Comparison of ENCODE assay signal across 8 cellular contexts in the genomic region with DNA sequence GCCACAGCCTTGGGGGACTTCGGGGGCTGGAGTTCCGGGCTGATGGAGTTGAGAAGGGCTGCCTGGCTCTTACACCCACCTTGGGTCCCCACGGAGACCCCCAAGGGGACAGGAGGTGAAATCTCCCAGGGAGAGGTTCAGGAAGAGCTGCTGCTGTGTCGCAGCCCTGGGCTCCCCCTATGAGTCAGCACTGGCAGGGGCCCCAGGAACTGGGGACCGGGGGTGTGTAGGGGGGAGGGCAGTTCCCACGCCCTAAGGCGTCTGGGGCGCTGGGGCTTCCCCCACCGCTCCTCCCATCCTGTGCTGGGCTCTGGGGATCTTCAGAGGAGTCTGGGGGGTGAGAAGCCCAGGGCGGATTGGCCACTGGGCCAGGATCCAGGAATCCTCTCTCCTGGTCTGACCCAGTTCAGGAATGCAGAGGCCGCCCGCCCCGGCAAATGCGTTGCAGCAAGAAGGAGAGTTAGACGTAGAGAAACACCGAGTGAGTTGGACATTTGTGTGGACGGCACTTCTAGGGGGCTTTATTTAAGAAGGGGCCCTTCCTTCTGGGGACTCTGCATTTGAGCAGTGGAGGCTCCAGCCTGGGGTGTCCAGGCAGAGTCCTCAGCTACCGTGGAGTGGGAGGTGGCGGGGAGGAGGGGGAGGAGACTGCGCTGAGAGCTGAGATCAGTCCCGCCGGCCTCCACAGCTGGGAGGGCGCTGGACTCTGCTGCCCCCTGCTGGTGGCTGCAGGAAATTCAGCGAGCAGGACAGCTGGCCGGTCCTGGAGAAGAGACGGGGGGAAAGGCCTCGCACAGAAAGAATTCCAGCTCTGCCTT. TPM values are rescaled to one million over a fixed set of nuclear protein-coding genes. Genes with fewer than 3 reads are reported as not detected.
DNase-seq lines count a peak whose midpoint lies in the region; ATAC-seq and TF ChIP-seq lines count a peak whose summit lies in the region.

No MANE protein-coding gene starts in this region.

- peak; percentile 50 for ATAC-seq in GM18873 (IDR thresholded peaks at IDR 0.05; ENCODE audit: low FRiP score, unreplicated experiment)
- ATAC-seq in HG03159 (IDR thresholded peaks at IDR 0.05; ENCODE audit: unreplicated experiment): peak; percentile 63
- peak; percentile 95 to 97 (median 96) for ATAC-seq in right lobe of liver

- H3K36me3 Mint-ChIP-seq in activated CD4-positive, alpha-beta T cell treated with anti-CD3 and anti-CD28 coated beads, Interleukin-2, amount 10 ng/mL, durations not matched to agents 7 days and 5 days (ENCODE audit: low read depth): no peaks in the 10 kb centered on the region

- H3K4me1 ChIP-seq in right lobe of liver: peaks cover 0 to 6% (median 2%) of the 10 kb centered on the region in 4 donors

- peaks cover 44% of the 10 kb centered on the region for H3K4me1 Mint-ChIP-seq in activated CD4-positive, alpha-beta T cell treated with anti-CD3 and anti-CD28 coated beads, Interleukin-2, amount 10 ng/mL, durations not matched to agents 7 days and 5 days

- 1% methylated on average over 16 of the region's 27 CpGs for WGBS in right lobe of liver (ENCODE audit: insufficient coverage, low coverage, low lambda C conversion rate, missing lambda C conversion rate)

- no peaks in the 10 kb centered on the region for H3K9me3 ChIP-seq in right lobe of liver

- peaks cover 27% of the 10 kb centered on the region for H3K27me3 Mint-ChIP-seq in activated CD4-positive, alpha-beta T cell treated with anti-CD3 and anti-CD28 coated beads, Interleukin-2, amount 10 ng/mL, durations not matched to agents 7 days and 5 days

- peak overlapping the region; percentile 67 to 84 (median 67) for H3K27ac ChIP-seq in right lobe of liver

- H3K27ac Mint-ChIP-seq in activated CD4-positive, alpha-beta T cell treated with anti-CD3 and anti-CD28 coated beads, Interleukin-2, amount 10 ng/mL, durations not matched to agents 7 days and 5 days: peak overlapping the region; percentile 85

- H3K27me3 ChIP-seq in right lobe of liver: no peaks in the 10 kb centered on the region

- POLR2A ChIA-PET in activated CD4-positive, alpha-beta T cell treated with anti-CD3 and anti-CD28 coated beads, Interleukin-2, amount 10 ng/mL, durations not matched to agents 7 days and 5 days (lab: Charles Lee): interaction anchor here (0.6 to 1.7 kb wide), 6 partner anchors 15 to 1124 kb away, joined by 3 to 7 read pairs (median 3); partner anchors contain the start of genes C19orf53 and GET3

- H3K4me3 Mint-ChIP-seq in activated CD4-positive, alpha-beta T cell treated with anti-CD3 and anti-CD28 coated beads, Interleukin-2, amount 10 ng/mL, durations not matched to agents 7 days and 5 days: peak overlapping the region; percentile 80

- H3K9me3 Mint-ChIP-seq in activated CD4-positive, alpha-beta T cell treated with anti-CD3 and anti-CD28 coated beads, Interleukin-2, amount 10 ng/mL, durations not matched to agents 7 days and 5 days: no peaks in the 10 kb centered on the region

- H3K4me3 ChIP-seq in right lobe of liver: peak overlapping the region; percentile 32 to 45 (median 42)

- CTCF ChIA-PET in activated CD4-positive, alpha-beta T cell treated with anti-CD3 and anti-CD28 coated beads, Interleukin-2, amount 10 ng/mL, durations not matched to agents 7 days and 5 days (lab: Charles Lee): interaction anchor here (0.6 to 5.5 kb wide), 53 partner anchors 11 to 703 kb away, joined by 3 to 112 read pairs (median 4); partner anchors contain the start of genes ASF1B, C19orf53, MISP3 and MRI1

- TF ChIP-seq POLR2A in right lobe of liver (IDR thresholded peaks at IDR 0.05): peak; percentile 35

- intact Hi-C loops in right lobe of liver (cut with DNase I): loop anchor here (5.0 to 10.0 kb wide), 3 partner anchors 75 to 587 kb away; no protein-coding TSS in a partner anchor

- peak; percentile 93 for DNase-seq in AG08396 (ENCODE audit: low spot score)
- peak; percentile 77 for DNase-seq in NCI-H460 (ENCODE audit: extremely low read depth, low read depth)
- DNase-seq in activated CD4-positive, alpha-beta T cell treated with anti-CD3 and anti-CD28 coated beads, Interleukin-2, amount 10 ng/mL, durations not matched to agents 7 days and 5 days: peak; percentile 88
- DNase-seq in dermis blood vessel endothelial cell: peak; percentile 95
- peak; percentile 91 to 93 (median 92) for DNase-seq in right lobe of liver
- DNase-seq in stimulated activated CD4-positive, alpha-beta T cell treated with anti-CD3 and anti-CD28 coated beads, Interleukin-4, amount 100 ng/mL, for 24 hours: peak; percentile 91

- TF ChIP-seq CTCF in right lobe of liver (IDR thresholded peaks at IDR 0.05): peak; percentile 97 to 99 (median 98)

- no peaks in the 10 kb centered on the region for H3K36me3 ChIP-seq in right lobe of liver

RNA-seq across cellular contexts. Expression of gene NANOS3, which starts 15.0 kb away (rescaled TPM):
- total RNA-seq in NCI-H460 (2014; rRNA removed; shearing (Covaris generic)): not detected in 2 replicates
- polyA plus RNA-seq in NCI-H460 (2014; cell fraction: nucleus; rRNA removed): not detected in 2 replicates
- under 1 TPM in 1 of 2 experiments, not detected in 1; 0.48 TPM for total RNA-seq in activated CD4-positive, alpha-beta T cell treated with anti-CD3 and anti-CD28 coated beads, Interleukin-2, amount 10 ng/mL, durations not matched to agents 7 days and 5 days
- total RNA-seq in dermis blood vessel endothelial cell (not detected in 2 replicates), right lobe of liver (not detected)

RNA-seq across cellular contexts. Expression of gene BRME1, which starts 44.0 kb away (rescaled TPM):
- total RNA-seq in NCI-H460 (2014; rRNA removed; shearing (Covaris generic)): 0.50 TPM in 1 of 2 replicates, not detected in the other
- polyA plus RNA-seq in NCI-H460 (2014; cell fraction: nucleus; rRNA removed): 1.2 and 1.7 TPM in 2 replicates
- 1 to 10 TPM; 6.3 to 8.0 TPM for total RNA-seq in activated CD4-positive, alpha-beta T cell treated with anti-CD3 and anti-CD28 coated beads, Interleukin-2, amount 10 ng/mL, durations not matched to agents 7 days and 5 days
- 0.37 and 0.51 TPM in 2 replicates for total RNA-seq in dermis blood vessel endothelial cell
- 1 to 10 TPM in 4 of 6 experiments, under 1 TPM in 2; 0.34 to 3.7 (median 1.2) TPM for total RNA-seq in right lobe of liver

RNA-seq across cellular contexts. Expression of gene CC2D1A, which starts 44.1 kb away (rescaled TPM):
- total RNA-seq in NCI-H460 (2014; rRNA removed; shearing (Covaris generic)): 13.8 and 15.5 TPM in 2 replicates
- polyA plus RNA-seq in NCI-H460 (2014; cell fraction: nucleus; rRNA removed): 43.9 and 62.2 TPM in 2 replicates
- total RNA-seq in activated CD4-positive, alpha-beta T cell treated with anti-CD3 and anti-CD28 coated beads, Interleukin-2, amount 10 ng/mL, durations not matched to agents 7 days and 5 days: 10 to 100 TPM; 36.5 to 39.3 TPM
- total RNA-seq in dermis blood vessel endothelial cell (6.8 and 10.5 TPM in 2 replicates), right lobe of liver (10 to 100 TPM; 16.5 to 29.8 (median 18.1) TPM)

Comparison
In these comparisons a context has a peak if more than half of its experiments do, and no peak if none do; other contexts are left out.
1. Peak in every context shown above with its lines: DNase-seq, ATAC-seq, H3K4me3 ChIP-seq and H3K27ac ChIP-seq.